ENCODE assay signal across 10 cellular contexts in genomic region chr2:113910110-113910717, GRCh38. TPM values are rescaled to one million over a fixed set of nuclear protein-coding genes. Genes with fewer than 3 reads are reported as not detected.
DNase-seq lines count a peak whose midpoint lies in the region; ATAC-seq and TF ChIP-seq lines count a peak whose summit lies in the region.
"Had no signal": no experiment of that assay in that cellular context is flagged by ENCODE, and none has a peak within 500 bp of the region (broad histone marks: within the 10 kb centered on the region; RNA-seq: fewer than 3 reads in every experiment).

No MANE protein-coding gene starts in this region.

- intact Hi-C loops in mammary epithelial cell (cut with micrococcal nuclease) (no loop called here), breast epithelium (cut with DNase I; ENCODE audit: low total_unique reads) (no loop called here)

- TF ChIP-seq CTCF in mammary epithelial cell (conservative IDR thresholded peaks at IDR 0.05 in 1 of 2, IDR thresholded peaks at IDR 0.05 in 1 of 2; ENCODE audit: extremely low read depth in 1 of 2, insufficient read depth in 1 of 2, low read depth in 1 of 2, low read length in 2 of 2), result no peak
- TF ChIP-seq CTCF in breast epithelium (IDR thresholded peaks at IDR 0.05), result no peak
- TF ChIP-seq CTCF in nephron (IDR thresholded peaks at IDR 0.05; ENCODE audit: unreplicated experiment in 3 of 3), result no peak
- no peak for TF ChIP-seq CTCF in type B pancreatic cell (conservative IDR thresholded peaks at IDR 0.05)

- peak overlapping the region in 2 of 3 experiments; percentile 32 to 55 for H3K27ac Mint-ChIP-seq in nephron
- peak overlapping the region; percentile 59 for H3K27ac Mint-ChIP-seq in type B pancreatic cell

- ATAC-seq in activated T-cell treated with anti-CD3 and anti-CD28 coated beads, Interleukin-2, amount 50 U/mL, for 4 hours, result peak; percentile 90 to 92

- no TSS peak for BruUV-seq in mammary epithelial cell (replicated peaks; lab: Mats Ljungman, UMichigan)

- H3K9me3 Mint-ChIP-seq in activated T-cell treated with anti-CD3 and anti-CD28 coated beads, Interleukin-2, amount 50 U/mL, for 4 hours, result peaks cover 4% of the 10 kb centered on the region
- peaks cover 10% of the 10 kb centered on the region for H3K9me3 Mint-ChIP-seq in nephron
- H3K9me3 Mint-ChIP-seq in type B pancreatic cell, result peaks cover 16% of the 10 kb centered on the region

- H3K9me3 ChIP-seq in mammary epithelial cell (replicated peaks; ENCODE audit: insufficient read depth, low read length), result no peaks in the 10 kb centered on the region
- H3K9me3 ChIP-seq in breast epithelium, result no peaks in the 10 kb centered on the region

- H3K4me1 Mint-ChIP-seq in activated T-cell treated with anti-CD3 and anti-CD28 coated beads, Interleukin-2, amount 50 U/mL, for 4 hours (ENCODE audit: low read depth), result peaks cover 86% of the 10 kb centered on the region
- peaks cover 8% of the 10 kb centered on the region for H3K4me1 Mint-ChIP-seq in nephron
- peaks cover 10% of the 10 kb centered on the region for H3K4me1 Mint-ChIP-seq in type B pancreatic cell (ENCODE audit: unreplicated experiment)

- H3K27ac ChIP-seq in mammary epithelial cell (ENCODE audit: insufficient read depth, low read depth, low read length) (no peak overlapping the region), breast epithelium (no peak overlapping the region)
- H3K27ac ChIP-seq: brain microvascular endothelial cell had no signal

- H3K27me3 Mint-ChIP-seq in activated T-cell treated with anti-CD3 and anti-CD28 coated beads, Interleukin-2, amount 50 U/mL, for 4 hours (ENCODE audit: low read depth), result no peaks in the 10 kb centered on the region
- H3K27me3 Mint-ChIP-seq in nephron (ENCODE audit: low read depth) (no peaks in the 10 kb centered on the region), type B pancreatic cell (no peaks in the 10 kb centered on the region)

- no peak for TF ChIP-seq POLR2A in breast epithelium (IDR thresholded peaks at IDR 0.05)

- peaks cover 13% of the 10 kb centered on the region for H3K36me3 ChIP-seq in mammary epithelial cell (ENCODE audit: insufficient read depth, low read length)
- no peaks in the 10 kb centered on the region for H3K36me3 ChIP-seq in breast epithelium

- H3K27me3 ChIP-seq in mammary epithelial cell (ENCODE audit: insufficient read depth, low read length) (no peaks in the 10 kb centered on the region), breast epithelium (no peaks in the 10 kb centered on the region)
- H3K27me3 ChIP-seq: brain microvascular endothelial cell had no signal

- H4K20me1 ChIP-seq in mammary epithelial cell (ENCODE audit: insufficient read depth, low read length), result peaks cover 16% of the 10 kb centered on the region

- H3K4me1 ChIP-seq in mammary epithelial cell (ENCODE audit: insufficient read depth, low read length) (peaks cover 5% of the 10 kb centered on the region), breast epithelium (no peaks in the 10 kb centered on the region)

- no peak overlapping the region for H3K4me3 ChIP-seq in mammary epithelial cell (replicated peaks in 1 of 3; ENCODE audit: insufficient read depth in 1 of 3, low read depth in 2 of 3, low read length in 3 of 3)
- no peak overlapping the region for H3K4me3 ChIP-seq in breast epithelium

- dilution Hi-C loops in mammary epithelial cell (cut with HindIII; ENCODE audit: low sequenced_read_pairs), result no loop called here

- WGBS in mammary epithelial cell (ENCODE audit: low coverage, missing lambda C conversion rate), result 100% methylated on average over 2 of the region's 5 CpGs

- no peak overlapping the region for H2AFZ ChIP-seq in mammary epithelial cell (ENCODE audit: low read depth, low read length)

- in situ Hi-C loops in mammary epithelial cell (cut with MboI; ENCODE audit: low sequenced_read_pairs in 2 of 2), result no loop called here

- CTCF ChIA-PET in mammary epithelial cell (lab: Charles Lee; ENCODE audit: low non-redundant PET), result no interaction called here

- no peak overlapping the region for H3K9ac ChIP-seq in mammary epithelial cell (ENCODE audit: insufficient read depth, low read length)

- H3K79me2 ChIP-seq in mammary epithelial cell (ENCODE audit: insufficient read depth, low read length), result peaks cover 99% of the 10 kb centered on the region

- H3K4me2 ChIP-seq in mammary epithelial cell (ENCODE audit: insufficient read depth, low read depth, low read length), result no peak overlapping the region

- peak; percentile 32 for DNase-seq in mammary epithelial cell
- DNase-seq in breast epithelium (ENCODE audit: low spot score in 2 of 2), result no peak
- DNase-seq in activated T-cell treated with anti-CD3 and anti-CD28 coated beads, Interleukin-2, amount 50 U/mL, for 4 hours, result peak; percentile 80
- DNase-seq in type B pancreatic cell (ENCODE audit: extremely low spot score, unreplicated experiment), result no peak
- DNase-seq in NCI-H1105 treated with DMSO at 0.1 percent for 48 hours (lab: John Stamatoyannopoulos, UW), result no peak
- no peak for DNase-seq in AG20443 (ENCODE audit: low spot score)
- DNase-seq in NOMO-1 (lab: John Stamatoyannopoulos, UW; ENCODE audit: unreplicated experiment in 2 of 2), result no peak
- DNase-seq: brain microvascular endothelial cell, left ventricle myocardium superior had no signal

- peaks cover 34% of the 10 kb centered on the region for H3K36me3 Mint-ChIP-seq in activated T-cell treated with anti-CD3 and anti-CD28 coated beads, Interleukin-2, amount 50 U/mL, for 4 hours (ENCODE audit: insufficient read depth)
- peaks cover 34% of the 10 kb centered on the region for H3K36me3 Mint-ChIP-seq in nephron (ENCODE audit: low read depth)
- H3K36me3 Mint-ChIP-seq in type B pancreatic cell, result peaks cover 39% of the 10 kb centered on the region

- H3K4me3 Mint-ChIP-seq in activated T-cell treated with anti-CD3 and anti-CD28 coated beads, Interleukin-2, amount 50 U/mL, for 4 hours, result peak overlapping the region; percentile 52
- H3K4me3 Mint-ChIP-seq in nephron, result no peak overlapping the region
- H3K4me3 Mint-ChIP-seq in type B pancreatic cell, result no peak overlapping the region

RNA-seq across cellular contexts. Expression of gene ACTR3, which starts 20.3 kb away (rescaled TPM):
- total RNA-seq in mammary epithelial cell (100 to 1,000 TPM; 261 to 358 TPM), breast epithelium (100 to 1,000 TPM in 2 of 3 donors, 10 to 100 TPM in 1; 98.4 to 150 (median 117) TPM), type B pancreatic cell (ENCODE audit: low replicate concordance) (175 and 217 TPM in 2 replicates)
- polyA plus RNA-seq in mammary epithelial cell, result 170 TPM
- polyA minus RNA-seq in mammary epithelial cell, result 128 TPM
- 100 to 1,000 TPM; 517 to 534 (median 529) TPM for total RNA-seq in activated T-cell treated with anti-CD3 and anti-CD28 coated beads, Interleukin-2, amount 50 U/mL, for 4 hours

Comparison
In these comparisons a context has a peak if more than half of its experiments do, and no peak if none do; other contexts are left out.
1. DNase-seq: peak in mammary epithelial cell (single experiment) and activated T-cell treated with anti-CD3 and anti-CD28 coated beads, Interleukin-2, amount 50 U/mL, for 4 hours (single experiment); none in breast epithelium (0 of 2), type B pancreatic cell (single experiment), NCI-H1105 treated with DMSO at 0.1 percent for 48 hours (single experiment), AG20443 (single experiment) and NOMO-1 (0 of 2).